ENCODE assay signal across 2 cellular contexts in the genomic region with DNA sequence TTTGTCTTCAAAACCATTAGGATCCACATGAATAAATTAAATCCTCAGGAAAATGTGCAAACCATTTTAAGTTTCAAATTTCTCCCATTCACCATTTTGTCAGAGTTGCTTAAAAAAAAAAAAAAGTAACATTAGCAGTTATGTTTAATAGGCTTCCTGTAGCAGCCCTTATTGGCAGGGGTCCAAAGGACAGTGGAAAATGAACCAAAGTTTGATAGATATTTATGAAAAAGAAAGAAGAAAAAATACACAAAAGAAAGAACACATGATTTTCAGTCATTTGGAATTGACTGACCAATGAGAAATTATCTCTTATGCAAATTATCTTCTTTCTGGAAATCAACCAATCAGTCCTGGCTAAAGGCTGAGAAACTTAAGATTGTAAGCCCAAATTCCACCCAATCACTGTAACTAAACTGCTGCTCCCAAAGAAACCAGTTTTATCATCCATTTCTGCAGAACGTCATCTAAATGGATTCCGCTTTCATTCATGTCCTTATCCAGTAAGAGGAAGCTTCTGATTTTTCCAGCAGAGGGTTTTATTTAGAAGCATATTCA.
TF ChIP-seq lines count a peak whose summit lies in the region.

No MANE protein-coding gene starts in this region.

TF ChIP-seq in endothelial cell of umbilical vein, 7 proteins besides CTCF, POLR2A, EP300 and RAD21 (continued from another document):
- TF ChIP-seq, protein P1, sequence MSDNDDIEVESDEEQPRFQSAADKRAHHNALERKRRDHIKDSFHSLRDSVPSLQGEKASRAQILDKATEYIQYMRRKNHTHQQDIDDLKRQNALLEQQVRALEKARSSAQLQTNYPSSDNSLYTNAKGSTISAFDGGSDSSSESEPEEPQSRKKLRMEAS (IDR thresholded peaks at IDR 0.05; ENCODE audit: insufficient read depth, insufficient read length) = no peak
- TF ChIP-seq EZH2 (IDR thresholded peaks at IDR 0.05; ENCODE audit: borderline replicate concordance, low read depth, low read length, severe bottlenecking) = no peak

TF ChIP-seq in GM23338, 12 proteins besides CTCF, POLR2A, EP300 and RAD21 (continued from another document):
- TF ChIP-seq, protein P2, sequence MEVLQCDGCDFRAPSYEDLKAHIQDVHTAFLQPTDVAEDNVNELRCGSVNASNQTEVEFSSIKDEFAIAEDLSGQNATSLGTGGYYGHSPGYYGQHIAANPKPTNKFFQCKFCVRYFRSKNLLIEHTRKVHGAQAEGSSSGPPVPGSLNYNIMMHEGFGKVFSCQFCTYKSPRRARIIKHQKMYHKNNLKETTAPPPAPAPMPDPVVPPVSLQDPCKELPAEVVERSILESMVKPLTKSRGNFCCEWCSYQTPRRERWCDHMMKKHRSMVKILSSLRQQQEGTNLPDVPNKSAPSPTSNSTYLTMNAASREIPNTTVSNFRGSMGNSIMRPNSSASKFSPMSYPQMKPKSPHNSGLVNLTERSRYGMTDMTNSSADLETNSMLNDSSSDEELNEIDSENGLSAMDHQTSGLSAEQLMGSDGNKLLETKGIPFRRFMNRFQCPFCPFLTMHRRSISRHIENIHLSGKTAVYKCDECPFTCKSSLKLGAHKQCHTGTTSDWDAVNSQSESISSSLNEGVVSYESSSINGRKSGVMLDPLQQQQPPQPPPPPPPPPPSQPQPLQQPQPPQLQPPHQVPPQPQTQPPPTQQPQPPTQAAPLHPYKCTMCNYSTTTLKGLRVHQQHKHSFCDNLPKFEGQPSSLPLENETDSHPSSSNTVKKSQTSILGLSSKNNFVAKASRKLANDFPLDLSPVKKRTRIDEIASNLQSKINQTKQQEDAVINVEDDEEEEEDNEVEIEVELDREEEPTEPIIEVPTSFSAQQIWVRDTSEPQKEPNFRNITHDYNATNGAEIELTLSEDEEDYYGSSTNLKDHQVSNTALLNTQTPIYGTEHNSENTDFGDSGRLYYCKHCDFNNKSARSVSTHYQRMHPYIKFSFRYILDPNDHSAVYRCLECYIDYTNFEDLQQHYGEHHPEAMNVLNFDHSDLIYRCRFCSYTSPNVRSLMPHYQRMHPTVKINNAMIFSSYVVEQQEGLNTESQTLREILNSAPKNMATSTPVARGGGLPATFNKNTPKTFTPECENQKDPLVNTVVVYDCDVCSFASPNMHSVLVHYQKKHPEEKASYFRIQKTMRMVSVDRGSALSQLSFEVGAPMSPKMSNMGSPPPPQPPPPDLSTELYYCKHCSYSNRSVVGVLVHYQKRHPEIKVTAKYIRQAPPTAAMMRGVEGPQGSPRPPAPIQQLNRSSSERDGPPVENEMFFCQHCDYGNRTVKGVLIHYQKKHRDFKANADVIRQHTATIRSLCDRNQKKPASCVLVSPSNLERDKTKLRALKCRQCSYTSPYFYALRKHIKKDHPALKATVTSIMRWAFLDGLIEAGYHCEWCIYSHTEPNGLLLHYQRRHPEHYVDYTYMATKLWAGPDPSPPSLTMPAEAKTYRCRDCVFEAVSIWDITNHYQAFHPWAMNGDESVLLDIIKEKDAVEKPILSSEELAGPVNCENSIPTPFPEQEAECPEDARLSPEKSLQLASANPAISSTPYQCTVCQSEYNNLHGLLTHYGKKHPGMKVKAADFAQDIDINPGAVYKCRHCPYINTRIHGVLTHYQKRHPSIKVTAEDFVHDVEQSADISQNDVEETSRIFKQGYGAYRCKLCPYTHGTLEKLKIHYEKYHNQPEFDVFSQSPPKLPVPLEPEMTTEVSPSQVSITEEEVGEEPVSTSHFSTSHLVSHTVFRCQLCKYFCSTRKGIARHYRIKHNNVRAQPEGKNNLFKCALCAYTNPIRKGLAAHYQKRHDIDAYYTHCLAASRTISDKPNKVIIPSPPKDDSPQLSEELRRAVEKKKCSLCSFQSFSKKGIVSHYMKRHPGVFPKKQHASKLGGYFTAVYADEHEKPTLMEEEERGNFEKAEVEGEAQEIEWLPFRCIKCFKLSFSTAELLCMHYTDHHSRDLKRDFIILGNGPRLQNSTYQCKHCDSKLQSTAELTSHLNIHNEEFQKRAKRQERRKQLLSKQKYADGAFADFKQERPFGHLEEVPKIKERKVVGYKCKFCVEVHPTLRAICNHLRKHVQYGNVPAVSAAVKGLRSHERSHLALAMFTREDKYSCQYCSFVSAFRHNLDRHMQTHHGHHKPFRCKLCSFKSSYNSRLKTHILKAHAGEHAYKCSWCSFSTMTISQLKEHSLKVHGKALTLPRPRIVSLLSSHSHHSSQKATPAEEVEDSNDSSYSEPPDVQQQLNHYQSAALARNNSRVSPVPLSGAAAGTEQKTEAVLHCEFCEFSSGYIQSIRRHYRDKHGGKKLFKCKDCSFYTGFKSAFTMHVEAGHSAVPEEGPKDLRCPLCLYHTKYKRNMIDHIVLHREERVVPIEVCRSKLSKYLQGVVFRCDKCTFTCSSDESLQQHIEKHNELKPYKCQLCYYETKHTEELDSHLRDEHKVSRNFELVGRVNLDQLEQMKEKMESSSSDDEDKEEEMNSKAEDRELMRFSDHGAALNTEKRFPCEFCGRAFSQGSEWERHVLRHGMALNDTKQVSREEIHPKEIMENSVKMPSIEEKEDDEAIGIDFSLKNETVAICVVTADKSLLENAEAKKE (CRISPR knock-in tag; IDR thresholded peaks at IDR 0.05) = no peak
TF ChIP-seq in GM23338: peak in this region for 0.
